10 cellular contexts compared by ENCODE assay signal in the genomic region with DNA sequence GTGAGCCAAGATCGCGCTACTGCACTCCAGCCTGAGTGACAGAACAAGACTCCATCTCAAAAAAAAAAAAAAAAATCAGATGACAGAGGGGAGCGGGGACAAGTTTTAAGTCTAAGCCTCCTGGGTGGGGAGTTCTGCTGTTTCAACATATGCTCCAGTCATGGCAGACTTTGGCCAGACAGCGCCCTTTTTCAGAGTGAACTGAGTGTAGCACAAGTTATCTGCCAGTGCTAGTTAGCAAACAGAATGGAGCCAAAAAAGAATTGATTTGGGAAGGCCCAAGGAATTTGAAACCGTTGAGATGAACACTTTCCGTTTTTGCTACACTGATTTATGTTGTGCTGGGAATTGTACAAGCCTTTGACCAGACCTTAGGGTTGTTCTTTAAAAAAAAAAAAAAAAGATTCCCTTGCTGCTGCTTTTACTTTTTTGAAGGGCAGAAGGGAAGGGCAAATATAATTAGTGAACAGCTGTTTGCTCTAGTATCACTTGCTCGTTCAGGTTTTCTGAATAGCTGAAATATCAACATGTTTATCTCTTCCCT. TPM values are rescaled to one million over a fixed set of nuclear protein-coding genes. Genes with fewer than 3 reads are reported as not detected.
DNase-seq lines count a peak whose midpoint lies in the region; ATAC-seq and TF ChIP-seq lines count a peak whose summit lies in the region.
"Had no signal": no experiment of that assay in that cellular context is flagged by ENCODE, and none has a peak within 500 bp of the region (broad histone marks: within the 10 kb centered on the region; RNA-seq: fewer than 3 reads in every experiment).

No MANE protein-coding gene starts in this region.

- no peaks in the 10 kb centered on the region for H3K9me3 ChIP-seq in mesodermal cell (ENCODE audit: control insufficient read depth, low read length)

- H3K4me3 ChIP-seq in choroid plexus epithelial cell (ENCODE audit: low read depth, low read length) = no peak overlapping the region
- no peak overlapping the region for H3K4me3 ChIP-seq in mesodermal cell (ENCODE audit: extremely low read depth, insufficient read depth, low read length, poor library complexity, severe bottlenecking)

- peak overlapping the region; percentile 82 for H3K27ac ChIP-seq in 22Rv1
- H3K27ac ChIP-seq in mesodermal cell (ENCODE audit: low read depth, low read length, severe bottlenecking) = peak overlapping the region; percentile 20

- peaks cover 75% of the 10 kb centered on the region for H3K4me1 ChIP-seq in mesodermal cell (ENCODE audit: control insufficient read depth, insufficient read depth, low read length, poor library complexity, severe bottlenecking)

- TF ChIP-seq CTCF in 22Rv1 (IDR thresholded peaks at IDR 0.05) (no peak), choroid plexus epithelial cell (conservative IDR thresholded peaks at IDR 0.05; ENCODE audit: low read depth, low read length) (peak; percentile 3)

- peaks cover 55% of the 10 kb centered on the region for H3K36me3 ChIP-seq in mesodermal cell (ENCODE audit: control insufficient read depth, insufficient read depth, low read length)

- WGBS in mesodermal cell (ENCODE audit: insufficient coverage in 2 of 2), 2 experiments = 79 to 92% methylated on average over 3 to 5 of the region's 7 CpGs

- ATAC-seq in HG03520 (IDR thresholded peaks at IDR 0.05; ENCODE audit: unreplicated experiment) = no peak
- no peak for ATAC-seq in GM21576 (IDR thresholded peaks at IDR 0.05; ENCODE audit: unreplicated experiment)

- DNase-seq in NCI-H1092 treated with DMSO at 0.1 percent for 48 hours (lab: John Stamatoyannopoulos, UW) (peak; percentile 64), choroid plexus epithelial cell (ENCODE audit: low read depth) (peak; percentile 49), retina (no peak), Ammon's horn (ENCODE audit: low spot score) (no peak)
- DNase-seq: activated gamma-delta T cell, COR-L47 had no signal

RNA-seq across cellular contexts. Expression of gene ACTN4, which starts 5.7 kb away (rescaled TPM):
- polyA plus RNA-seq in mesodermal cell (2013, experiment 1 of 2) = 478 TPM
- polyA plus RNA-seq in mesodermal cell (2013, experiment 2 of 2) = 340 TPM

RNA-seq across cellular contexts. Expression of gene EIF3K, which starts 34.1 kb away (rescaled TPM):
- polyA plus RNA-seq in mesodermal cell (2013, experiment 1 of 2) = 266 TPM
- polyA plus RNA-seq in mesodermal cell (2013, experiment 2 of 2) = 234 TPM

RNA-seq across cellular contexts. Expression of gene MAP4K1, which starts 35.3 kb away (rescaled TPM):
- 2.6 TPM for polyA plus RNA-seq in mesodermal cell (2013, experiment 1 of 2)
- polyA plus RNA-seq in mesodermal cell (2013, experiment 2 of 2) = 1.1 TPM

Comparison
In these comparisons a context has a peak if more than half of its experiments do, and no peak if none do; other contexts are left out.
1. DNase-seq: peak in NCI-H1092 treated with DMSO at 0.1 percent for 48 hours (single experiment) and choroid plexus epithelial cell (single experiment); none in retina (single experiment) and Ammon's horn (single experiment).